16 cellular contexts compared by ENCODE assay signal in genomic region chr11:1771273-1771672, GRCh38. TPM values are rescaled to one million over a fixed set of nuclear protein-coding genes. Genes with fewer than 3 reads are reported as not detected.
DNase-seq lines count a peak whose midpoint lies in the region; ATAC-seq, FAIRE-seq and TF ChIP-seq lines count a peak whose summit lies in the region.
"Had no signal": no experiment of that assay in that cellular context is flagged by ENCODE, and none has a peak within 500 bp of the region (broad histone marks: within the 10 kb centered on the region; RNA-seq: fewer than 3 reads in every experiment).

No MANE protein-coding gene starts in this region.

- H3K79me1 ChIP-seq in mesenchymal stem cell (replicated peaks; ENCODE audit: low read length, poor library complexity, severe bottlenecking) = no peaks in the 10 kb centered on the region

- intact Hi-C loops in cardiac septum (cut with DNase I) (no loop called here), heart right ventricle (cut with DNase I) (loop anchor here in 1 of 10 donors (10.0 kb wide), 1 partner anchor 54 kb away; no protein-coding TSS in a partner anchor), K562 (cut with micrococcal nuclease) (no loop called here)

- H2AFZ ChIP-seq in K562 (ENCODE audit: low read depth, low read length) (peak overlapping the region; percentile 89), mesenchymal stem cell (ENCODE audit: low read depth, low read length) (no peak overlapping the region), osteoblast (ENCODE audit: low read length) (no peak overlapping the region)

- H4K91ac ChIP-seq in mesenchymal stem cell (ENCODE audit: low read length) = peak overlapping the region; percentile 84

- peak overlapping the region in 1 of 10 donors; percentile 76 for H3K27ac ChIP-seq in heart right ventricle
- no peak overlapping the region for H3K27ac ChIP-seq in K562 (ENCODE audit: extremely low read depth, low read depth, low read length)
- peak overlapping the region; percentile 92 for H3K27ac ChIP-seq in mesenchymal stem cell (ENCODE audit: low read length, poor library complexity, severe bottlenecking)
- no peak overlapping the region for H3K27ac ChIP-seq in osteoblast (ENCODE audit: low read depth, low read length)
- H3K27ac ChIP-seq: right atrium auricular region had no signal

- no peaks in the 10 kb centered on the region for H3K27me3 ChIP-seq in heart right ventricle
- no peaks in the 10 kb centered on the region for H3K27me3 ChIP-seq in K562 (ENCODE audit: control insufficient read depth in 2 of 2, insufficient read depth in 2 of 2, low read length in 2 of 2)
- no peaks in the 10 kb centered on the region for H3K27me3 ChIP-seq in mesenchymal stem cell (ENCODE audit: control insufficient read depth in 1 of 2, insufficient read depth in 1 of 2, low read length in 2 of 2)
- no peaks in the 10 kb centered on the region for H3K27me3 ChIP-seq in osteoblast (ENCODE audit: insufficient read depth, low read length)
- H3K27me3 ChIP-seq: right atrium auricular region had no signal

- DNase-seq in cardiac septum (ENCODE audit: low spot score) (peak; percentile 65), heart right ventricle (no peak), K562 (ENCODE audit: extremely low read depth in 1 of 4, low spot score in 3 of 4) (no peak), mesenchymal stem cell (no peak), nucleus accumbens (lab: John Stamatoyannopoulos, UW) (no peak), osteoblast (ENCODE audit: insufficient read length, low spot score, missing footprints) (no peak), hypothalamus (lab: John Stamatoyannopoulos, UW) (no peak), NCI-H226 (no peak)
- DNase-seq: amniotic stem cell, immature natural killer cell, NCI-H187 treated with DMSO at 0.1 percent for 48 hours had no signal

- H3K9ac ChIP-seq in K562 (ENCODE audit: insufficient read depth in 1 of 2, low read depth in 2 of 2, low read length in 2 of 2) (no peak overlapping the region), mesenchymal stem cell (ENCODE audit: low read length) (peak overlapping the region; percentile 5)

- H3K4me3 ChIP-seq in heart right ventricle = peak overlapping the region in 1 of 10 donors; percentile 4
- no peak overlapping the region for H3K4me3 ChIP-seq in K562
- H3K4me3 ChIP-seq in mesenchymal stem cell (ENCODE audit: insufficient read depth in 1 of 2, low read depth in 1 of 2, low read length in 2 of 2) = no peak overlapping the region
- no peak overlapping the region for H3K4me3 ChIP-seq in osteoblast (ENCODE audit: insufficient read depth, low read length)
- H3K4me3 ChIP-seq: GM12878, HAP-1, right atrium auricular region had no signal

- TF ChIP-seq EP300 in K562 (IDR thresholded peaks at IDR 0.05; ENCODE audit: low read length) = no peak

- H3K79me2 ChIP-seq in K562 (ENCODE audit: control insufficient read depth, insufficient read depth, low read length) (no peaks in the 10 kb centered on the region), osteoblast (ENCODE audit: insufficient read depth, low read length) (no peaks in the 10 kb centered on the region)

- H3K4ac ChIP-seq in mesenchymal stem cell (ENCODE audit: low read depth in 1 of 2, low read length in 2 of 2) = peak overlapping the region; percentile 62 to 78

- no peaks in the 10 kb centered on the region for H3K36me3 ChIP-seq in heart right ventricle
- no peaks in the 10 kb centered on the region for H3K36me3 ChIP-seq in K562 (ENCODE audit: control insufficient read depth, insufficient read depth, low read length)
- no peaks in the 10 kb centered on the region for H3K36me3 ChIP-seq in mesenchymal stem cell (ENCODE audit: control insufficient read depth in 1 of 2, insufficient read depth in 2 of 2, low read depth in 1 of 2, low read length in 2 of 2)
- no peaks in the 10 kb centered on the region for H3K36me3 ChIP-seq in osteoblast (ENCODE audit: insufficient read depth, low read length)
- H3K36me3 ChIP-seq: HAP-1, right atrium auricular region had no signal

- peak overlapping the region; percentile 88 for H2BK120ac ChIP-seq in mesenchymal stem cell (ENCODE audit: low read depth, low read length)

- no TSS peak for BruUV-seq in K562 (replicated peaks; lab: Mats Ljungman, UMichigan)

- H3K4me2 ChIP-seq in K562 (ENCODE audit: insufficient read depth, low read length) = no peak overlapping the region
- H3K4me2 ChIP-seq in mesenchymal stem cell (ENCODE audit: low read length, poor library complexity, severe bottlenecking) = no peak overlapping the region
- no peak overlapping the region for H3K4me2 ChIP-seq in osteoblast (ENCODE audit: insufficient read depth, low read length)

- peak overlapping the region; percentile 73 to 85 for H3K18ac ChIP-seq in mesenchymal stem cell (ENCODE audit: low read depth in 1 of 2, low read length in 2 of 2)

- H3K23ac ChIP-seq in mesenchymal stem cell (ENCODE audit: low read length in 2 of 2) = no peak overlapping the region

- in situ Hi-C loops in K562 (cut with MboI) = no loop called here

- H3K9me1 ChIP-seq in K562 (ENCODE audit: control insufficient read depth, insufficient read depth, low read length) = no peaks in the 10 kb centered on the region

- H3K4me1 ChIP-seq in heart right ventricle = peaks cover 0 to 37% (median 0%) of the 10 kb centered on the region in 9 donors
- H3K4me1 ChIP-seq in K562 (replicated peaks in 1 of 2; ENCODE audit: control insufficient read depth in 2 of 2, insufficient read depth in 2 of 2, low read length in 2 of 2) = peaks cover 21 to 47% of the 10 kb centered on the region in 2 experiments
- peaks cover 30% of the 10 kb centered on the region for H3K4me1 ChIP-seq in mesenchymal stem cell (ENCODE audit: control insufficient read depth, insufficient read depth, low read depth, low read length)
- peaks cover 15% of the 10 kb centered on the region for H3K4me1 ChIP-seq in osteoblast (ENCODE audit: insufficient read depth, low read length)
- H3K4me1 ChIP-seq: HAP-1 had no signal

- CTCF ChIA-PET in K562 (lab: Yijun Ruan, JAX; ENCODE audit: low intra/inter-chr PET ratio) = no interaction called here

- peak overlapping the region in 1 of 2 experiments; percentile 61 for H3K14ac ChIP-seq in mesenchymal stem cell (ENCODE audit: low read length in 2 of 2)

- no peak for TF ChIP-seq POLR2A in K562 (conservative IDR thresholded peaks at IDR 0.05)

- POLR2A ChIA-PET in K562 (lab: Yijun Ruan, JAX) = interaction anchor here (0.6 kb wide), 1 partner anchor 14 kb away, joined by 4 read pairs; no protein-coding TSS in a partner anchor

- no peak overlapping the region for H2BK5ac ChIP-seq in mesenchymal stem cell (ENCODE audit: low read depth, low read length, poor library complexity, severe bottlenecking)

- no peak for FAIRE-seq in K562 (lab: Jason Lieb, UNC)
- FAIRE-seq: endothelial cell of umbilical vein, G401.6 had no signal

- 79 to 85% methylated on average over 18 of the region's 18 CpGs for WGBS in heart right ventricle, 2 donors
- WGBS in K562 (ENCODE audit: insufficient coverage, low coverage, missing lambda C conversion rate) = 81% methylated on average over 18 of the region's 18 CpGs
- WGBS in mesenchymal stem cell = 95% methylated on average over 18 of the region's 18 CpGs

- ATAC-seq in heart right ventricle = no peak
- ATAC-seq in K562 = no peak
- ATAC-seq: GM12878 had no signal

- TF ChIP-seq CTCF in heart right ventricle (IDR thresholded peaks at IDR 0.05) = no peak
- no peak for TF ChIP-seq CTCF in K562 (IDR thresholded peaks at IDR 0.05 in 2 of 3, conservative IDR thresholded peaks at IDR 0.05 in 1 of 3; ENCODE audit: insufficient read depth in 2 of 3, low read depth in 1 of 3, low read length in 3 of 3)
- TF ChIP-seq CTCF in osteoblast (IDR thresholded peaks at IDR 0.05; ENCODE audit: extremely low read depth, low read depth, low read length) = no peak

- peak overlapping the region; percentile 59 for H4K8ac ChIP-seq in mesenchymal stem cell (ENCODE audit: low read length)

- peak overlapping the region; percentile 59 to 96 for H2BK12ac ChIP-seq in mesenchymal stem cell (ENCODE audit: low read length in 2 of 2)

- H2BK15ac ChIP-seq in mesenchymal stem cell (ENCODE audit: low read depth, poor library complexity, severe bottlenecking) = no peak overlapping the region

- H4K20me1 ChIP-seq in K562 (replicated peaks; ENCODE audit: control insufficient read depth, insufficient read depth, low read length) (no peaks in the 10 kb centered on the region), osteoblast (ENCODE audit: insufficient read depth, low read length) (no peaks in the 10 kb centered on the region)

- H2AK5ac ChIP-seq in mesenchymal stem cell (ENCODE audit: low read length, severe bottlenecking) = peak overlapping the region; percentile 14

- TF ChIP-seq RAD21 in K562 (CRISPR knock-in tag; conservative IDR thresholded peaks at IDR 0.05 in 1 of 2, IDR thresholded peaks at IDR 0.05 in 1 of 2) = no peak

- H3K9me3 ChIP-seq in heart right ventricle (peaks cover 0 to under 1% (median 0%) of the 10 kb centered on the region in 11 donors), K562 (replicated peaks; ENCODE audit: control insufficient read depth, insufficient read depth, low read depth, low read length) (no peaks in the 10 kb centered on the region), mesenchymal stem cell (ENCODE audit: control insufficient read depth, low read length) (no peaks in the 10 kb centered on the region), osteoblast (ENCODE audit: low read depth, low read length) (no peaks in the 10 kb centered on the region)
- H3K9me3 ChIP-seq: HAP-1, right atrium auricular region had no signal

RNA-seq across cellular contexts. Expression of gene CTSD, which starts 7.5 kb away (rescaled TPM):
- total RNA-seq in cardiac septum = 521 TPM
- 1,000 to 10,000 TPM in 2 of 10 donors, 100 to 1,000 TPM in 8; 501 to 1,070 (median 786) TPM for total RNA-seq in heart right ventricle
- 100 to 1,000 TPM; 431 to 976 TPM for polyA plus RNA-seq in heart right ventricle
- 15.6 and 81.0 TPM in 2 replicates for total RNA-seq in K562 (2011; cell fraction: chromatin; rRNA removed; ENCODE audit: low replicate concordance)
- 131 and 132 TPM in 2 replicates for total RNA-seq in K562 (2011; cell fraction: nucleolus; rRNA removed)
- 68.3 and 83.1 TPM in 2 replicates for total RNA-seq in K562 (2011; cell fraction: nucleoplasm; rRNA removed)
- 72.3 and 87.0 TPM in 2 replicates for total RNA-seq in K562 (2014; rRNA removed)
- total RNA-seq in K562 (2014; rRNA removed; fragmentation: Illumina TruSeq; extraction: Trizol) = 10.9 and 12.3 TPM in 2 replicates
- 40.9 and 42.3 TPM in 2 replicates for total RNA-seq in K562 (2015; rRNA removed; fragmentation: Illumina TruSeq; extraction: Trizol)
- total RNA-seq in K562 (2021) = 112 and 116 TPM in 2 replicates
- polyA plus RNA-seq in K562 (2011; rRNA removed) = 21.7 and 37.1 TPM in 2 replicates
- polyA plus RNA-seq in K562 (2011; cell fraction: cytosol; rRNA removed) = 39.6 and 74.7 TPM in 2 replicates
- 22.7 and 35.2 TPM in 2 replicates for polyA plus RNA-seq in K562 (2011; cell fraction: nucleus; rRNA removed)
- 84.2 and 325 TPM in 2 replicates for polyA plus RNA-seq in K562 (2012)
- 66.8 and 111 TPM in 2 replicates for polyA plus RNA-seq in K562 (2014; fragmentation: Illumina TruSeq; extraction: Trizol)
- polyA plus RNA-seq in K562 (2014; fragmentation: Nextera tagmentation; extraction: Ambion mirVana) = 1 to 10 TPM; 1.0 to 3.7 TPM
- 40.5 and 46.8 TPM in 2 replicates for polyA plus RNA-seq in K562 (2014; rRNA removed)
- 12.8 and 17.9 TPM in 2 replicates for polyA minus RNA-seq in K562 (2011; rRNA and poly(A)+ RNA removed)
- polyA minus RNA-seq in K562 (2011; cell fraction: cytosol; rRNA and poly(A)+ RNA removed) = 46.3 and 49.3 TPM in 2 replicates
- 10.1 and 11.1 TPM in 2 replicates for polyA minus RNA-seq in K562 (2011; cell fraction: nucleus; rRNA and poly(A)+ RNA removed)
- polyA plus RNA-seq in mesenchymal stem cell (2013, experiment 1 of 2) = 431 TPM
- 422 TPM for polyA plus RNA-seq in mesenchymal stem cell (2013, experiment 2 of 2)
- total RNA-seq in osteoblast = 491 and 519 TPM in 2 replicates

RNA-seq across cellular contexts. Expression of gene IFITM10, which starts 20.9 kb away (rescaled TPM):
- total RNA-seq in cardiac septum (2.0 TPM), heart right ventricle (1 to 10 TPM in 4 of 10 donors, under 1 TPM in 6; 0.18 to 2.4 (median 0.42) TPM), K562 (2014; rRNA removed) (0.09 TPM in 1 of 2 replicates, not detected in the other), K562 (2014; rRNA removed; fragmentation: Illumina TruSeq; extraction: Trizol) (not detected in 2 replicates), K562 (2015; rRNA removed; fragmentation: Illumina TruSeq; extraction: Trizol) (not detected in 2 replicates), K562 (2021) (0.13 TPM in 1 of 2 replicates, not detected in the other), osteoblast (15.0 and 18.1 TPM in 2 replicates)
- polyA plus RNA-seq in heart right ventricle (under 1 TPM; 0.07 to 0.80 TPM), K562 (2011; rRNA removed) (not detected in 2 replicates), K562 (2014; fragmentation: Illumina TruSeq; extraction: Trizol) (not detected in 2 replicates), K562 (2014; fragmentation: Nextera tagmentation; extraction: Ambion mirVana) (not detected), K562 (2014; rRNA removed) (0.08 TPM in 1 of 2 replicates, not detected in the other)
- 0.21 and 0.23 TPM in 2 replicates for total RNA-seq in K562 (2011; cell fraction: chromatin; rRNA removed; ENCODE audit: low replicate concordance)
- total RNA-seq in K562 (2011; cell fraction: nucleolus; rRNA removed) = 0.26 and 0.33 TPM in 2 replicates
- 0.37 TPM in 1 of 2 replicates, not detected in the other for total RNA-seq in K562 (2011; cell fraction: nucleoplasm; rRNA removed)
- polyA plus RNA-seq in K562 (2011; cell fraction: cytosol; rRNA removed) = not detected in 2 replicates
- 0.16 TPM in 1 of 2 replicates, not detected in the other for polyA plus RNA-seq in K562 (2011; cell fraction: nucleus; rRNA removed)
- polyA plus RNA-seq in K562 (2012) = 0.09 and 0.15 TPM in 2 replicates
- polyA minus RNA-seq in K562 (2011; rRNA and poly(A)+ RNA removed) = not detected in 2 replicates
- polyA minus RNA-seq in K562 (2011; cell fraction: cytosol; rRNA and poly(A)+ RNA removed) = not detected in 2 replicates
- not detected in 2 replicates for polyA minus RNA-seq in K562 (2011; cell fraction: nucleus; rRNA and poly(A)+ RNA removed)
- polyA plus RNA-seq in mesenchymal stem cell (2013, experiment 1 of 2) = 0.61 TPM
- 0.53 TPM for polyA plus RNA-seq in mesenchymal stem cell (2013, experiment 2 of 2)
- total RNA-seq: GM12878 had no signal
